ENCODE assay signal across 9 cellular contexts in genomic region chr4:186104895-186105720, GRCh38. TPM values are rescaled to one million over a fixed set of nuclear protein-coding genes. Genes with fewer than 3 reads are reported as not detected.
DNase-seq lines count a peak whose midpoint lies in the region; ATAC-seq, FAIRE-seq and TF ChIP-seq lines count a peak whose summit lies in the region.
"Had no signal": no experiment of that assay in that cellular context is flagged by ENCODE, and none has a peak within 500 bp of the region (broad histone marks: within the 10 kb centered on the region; RNA-seq: fewer than 3 reads in every experiment).

No MANE protein-coding gene starts in this region.

- TF ChIP-seq POLR2A in K562 (conservative IDR thresholded peaks at IDR 0.05): no peak
- no peak for TF ChIP-seq POLR2A in stomach (IDR thresholded peaks at IDR 0.05)

- in situ Hi-C loops in K562 (cut with MboI): no loop called here

- H3K4me3 Mint-ChIP-seq in CD8-positive, alpha-beta T cell: peak overlapping the region; percentile 87

- no peaks in the 10 kb centered on the region for H3K27me3 ChIP-seq in CD8-positive, alpha-beta T cell (ENCODE audit: insufficient read depth, low read length)
- H3K27me3 ChIP-seq in K562 (ENCODE audit: control insufficient read depth in 2 of 2, insufficient read depth in 2 of 2, low read length in 2 of 2) (peaks cover 28 to 53% of the 10 kb centered on the region in 2 experiments), layer of hippocampus (ENCODE audit: control insufficient read depth, insufficient read depth, low read length) (peaks cover 4% of the 10 kb centered on the region), stomach (peaks cover 0 to 17% (median 9%) of the 10 kb centered on the region in 3 donors)

- no peaks in the 10 kb centered on the region for H3K9me3 ChIP-seq in CD8-positive, alpha-beta T cell (ENCODE audit: low read length)
- no peaks in the 10 kb centered on the region for H3K9me3 ChIP-seq in K562 (replicated peaks; ENCODE audit: control insufficient read depth, insufficient read depth, low read depth, low read length)
- no peaks in the 10 kb centered on the region for H3K9me3 ChIP-seq in stomach

- ATAC-seq in CD8-positive, alpha-beta T cell: peak; percentile 27
- ATAC-seq in GM19452 (IDR thresholded peaks at IDR 0.05; ENCODE audit: unreplicated experiment) (peak; percentile 40), HG03520 (IDR thresholded peaks at IDR 0.05; ENCODE audit: unreplicated experiment) (peak; percentile 18), K562 (no peak)

- H3K9me3 Mint-ChIP-seq in CD8-positive, alpha-beta T cell: no peaks in the 10 kb centered on the region

- H3K27ac ChIP-seq in CD8-positive, alpha-beta T cell (ENCODE audit: low read depth, low read length): no peak overlapping the region
- H3K27ac ChIP-seq in K562 (ENCODE audit: extremely low read depth, low read depth, low read length): no peak overlapping the region
- peak overlapping the region; percentile 44 for H3K27ac ChIP-seq in layer of hippocampus (ENCODE audit: low read depth, low read length)
- H3K27ac ChIP-seq in stomach: peak overlapping the region; percentile 87 to 93 (median 92)

- no peak overlapping the region for H3K9ac ChIP-seq in K562 (ENCODE audit: insufficient read depth in 1 of 2, low read depth in 2 of 2, low read length in 2 of 2)

- peaks cover 48% of the 10 kb centered on the region for H3K27me3 Mint-ChIP-seq in CD8-positive, alpha-beta T cell (ENCODE audit: low read depth)

- peaks cover 3% of the 10 kb centered on the region for H3K36me3 Mint-ChIP-seq in CD8-positive, alpha-beta T cell

- H4K20me1 ChIP-seq in K562 (replicated peaks; ENCODE audit: control insufficient read depth, insufficient read depth, low read length): no peaks in the 10 kb centered on the region

- H3K4me1 Mint-ChIP-seq in CD8-positive, alpha-beta T cell (ENCODE audit: low read depth): peaks cover 12% of the 10 kb centered on the region

- intact Hi-C loops in CD8-positive, alpha-beta T cell (cut with DNase I, micrococcal nuclease): no loop called here
- intact Hi-C loops in K562 (cut with micrococcal nuclease): no loop called here
- intact Hi-C loops in stomach (cut with DNase I; ENCODE audit: low total_unique reads): no loop called here

- BruUV-seq in K562 (replicated peaks; lab: Mats Ljungman, UMichigan): no TSS peak

- peaks cover 10% of the 10 kb centered on the region for H3K4me1 ChIP-seq in CD8-positive, alpha-beta T cell (ENCODE audit: insufficient read depth, low read length)
- H3K4me1 ChIP-seq in K562 (replicated peaks in 1 of 2; ENCODE audit: control insufficient read depth in 2 of 2, insufficient read depth in 2 of 2, low read length in 2 of 2): peaks cover 0 to 10% of the 10 kb centered on the region in 2 experiments; a peak in 2 of 5 replicates
- peaks cover 5 to 45% (median 34%) of the 10 kb centered on the region in 4 donors for H3K4me1 ChIP-seq in stomach

- no peaks in the 10 kb centered on the region for H3K79me2 ChIP-seq in K562 (ENCODE audit: control insufficient read depth, insufficient read depth, low read length)

- H3K4me2 ChIP-seq in K562 (ENCODE audit: insufficient read depth, low read length): no peak overlapping the region

- DNase-seq in CD8-positive, alpha-beta T cell: no peak
- DNase-seq in K562 (ENCODE audit: extremely low read depth in 1 of 4, low spot score in 3 of 4): no peak
- DNase-seq in stomach: peak; percentile 32
- no peak for DNase-seq in OCI-M1 (lab: John Stamatoyannopoulos, UW)
- no peak for DNase-seq in NCI-H82 (lab: John Stamatoyannopoulos, UW)

- no peak overlapping the region for H2AFZ ChIP-seq in K562 (ENCODE audit: low read depth, low read length)

- WGBS in K562 (ENCODE audit: insufficient coverage, low coverage, missing lambda C conversion rate): 25% methylated on average over 34 of the region's 91 CpGs
- 1 to 3% (median 1%) methylated on average over 32 to 91 of the region's 91 CpGs for WGBS in stomach, 5 donors

- H3K4me3 ChIP-seq in CD8-positive, alpha-beta T cell (ENCODE audit: low read depth, low read length): peak overlapping the region; percentile 22
- H3K4me3 ChIP-seq in K562 (no peak overlapping the region), stomach (peak overlapping the region; percentile 72 to 88 (median 75))

- no peak for TF ChIP-seq CTCF in CD8-positive, alpha-beta T cell (IDR thresholded peaks at IDR 0.05)
- TF ChIP-seq CTCF in K562 (IDR thresholded peaks at IDR 0.05 in 2 of 3, conservative IDR thresholded peaks at IDR 0.05 in 1 of 3; ENCODE audit: insufficient read depth in 2 of 3, low read depth in 1 of 3, low read length in 3 of 3): no peak
- TF ChIP-seq CTCF in stomach (IDR thresholded peaks at IDR 0.05): no peak

- CTCF ChIA-PET in CD8-positive, alpha-beta T cell (lab: Charles Lee): interaction anchor here (0.6 to 1.2 kb wide), 3 partner anchors 12 to 33 kb away, joined by 3 to 4 read pairs (median 3); no protein-coding TSS in a partner anchor
- CTCF ChIA-PET in K562 (lab: Yijun Ruan, JAX; ENCODE audit: low intra/inter-chr PET ratio): no interaction called here

- no peak for FAIRE-seq in K562 (lab: Jason Lieb, UNC)
- FAIRE-seq: frontal cortex had no signal

- no peak for TF ChIP-seq RAD21 in K562 (CRISPR knock-in tag; conservative IDR thresholded peaks at IDR 0.05 in 1 of 2, IDR thresholded peaks at IDR 0.05 in 1 of 2)

- TF ChIP-seq EP300 in K562 (IDR thresholded peaks at IDR 0.05; ENCODE audit: low read length) (no peak), stomach (IDR thresholded peaks at IDR 0.05) (no peak)

- no peaks in the 10 kb centered on the region for H3K9me1 ChIP-seq in K562 (ENCODE audit: control insufficient read depth, insufficient read depth, low read length)

- H3K36me3 ChIP-seq in CD8-positive, alpha-beta T cell (ENCODE audit: insufficient read depth, low read length): no peaks in the 10 kb centered on the region
- H3K36me3 ChIP-seq in K562 (ENCODE audit: control insufficient read depth, insufficient read depth, low read length): no peaks in the 10 kb centered on the region
- H3K36me3 ChIP-seq in stomach: no peaks in the 10 kb centered on the region

- POLR2A ChIA-PET in CD8-positive, alpha-beta T cell (lab: Charles Lee): interaction anchor here (1.3 kb wide), 1 partner anchor 87 kb away, joined by 4 read pairs; the partner anchor contains the start of gene CYP4V2
- POLR2A ChIA-PET in K562 (lab: Yijun Ruan, JAX): no interaction called here

- H3K27ac Mint-ChIP-seq in CD8-positive, alpha-beta T cell: peak overlapping the region; percentile 70

TF ChIP-seq in K562, 482 proteins besides CTCF, POLR2A, EP300 and RAD21:
- TF ChIP-seq TAF7 (tag; IDR thresholded peaks at IDR 0.05): no peak
- TF ChIP-seq ESRRA (IDR thresholded peaks at IDR 0.05; ENCODE audit: borderline replicate concordance, low read depth): no peak
- TF ChIP-seq PCBP1 (IDR thresholded peaks at IDR 0.05; ENCODE audit: low read depth, low read length, poor library complexity, severe bottlenecking): peak; percentile 23

RNA-seq across cellular contexts. Expression of gene FAM149A, which starts 0.6 kb away (rescaled TPM):
- 1 to 10 TPM in 1 of 2 experiments, under 1 TPM in 1; 0.79 to 1.4 TPM for total RNA-seq in CD8-positive, alpha-beta T cell
- total RNA-seq in K562 (2011; cell fraction: chromatin; rRNA removed; ENCODE audit: low replicate concordance): not detected in 2 replicates
- total RNA-seq in K562 (2011; cell fraction: nucleolus; rRNA removed): not detected in 2 replicates
- total RNA-seq in K562 (2011; cell fraction: nucleoplasm; rRNA removed): not detected in 2 replicates
- total RNA-seq in K562 (2014; rRNA removed) (not detected in 2 replicates), K562 (2014; rRNA removed; fragmentation: Illumina TruSeq; extraction: Trizol) (not detected in 2 replicates), K562 (2015; rRNA removed; fragmentation: Illumina TruSeq; extraction: Trizol) (not detected in 2 replicates), K562 (2021) (not detected in 2 replicates), stomach (100 to 1,000 TPM in 1 of 5 donors, 10 to 100 TPM in 3, 1 to 10 TPM in 1; 7.0 to 101 (median 35.9) TPM)
- polyA plus RNA-seq in K562 (2011; rRNA removed) (not detected in 2 replicates), K562 (2014; fragmentation: Illumina TruSeq; extraction: Trizol) (not detected in 2 replicates), K562 (2014; fragmentation: Nextera tagmentation; extraction: Ambion mirVana) (not detected), K562 (2014; rRNA removed) (not detected in 2 replicates), stomach (10 to 100 TPM in 2 of 3 donors, 1 to 10 TPM in 1; 5.6 to 24.7 (median 16.1) TPM)
- not detected in 2 replicates for polyA plus RNA-seq in K562 (2011; cell fraction: cytosol; rRNA removed)
- polyA plus RNA-seq in K562 (2011; cell fraction: nucleus; rRNA removed): not detected in 2 replicates
- polyA plus RNA-seq in K562 (2012): not detected in 2 replicates
- polyA minus RNA-seq in K562 (2011; rRNA and poly(A)+ RNA removed): not detected in 2 replicates
- polyA minus RNA-seq in K562 (2011; cell fraction: cytosol; rRNA and poly(A)+ RNA removed): not detected in 2 replicates
- not detected in 2 replicates for polyA minus RNA-seq in K562 (2011; cell fraction: nucleus; rRNA and poly(A)+ RNA removed)

RNA-seq across cellular contexts. Expression of gene TLR3, which starts 36.2 kb away (rescaled TPM):
- 1 to 10 TPM in 1 of 2 experiments, under 1 TPM in 1; 0.44 to 1.2 TPM for total RNA-seq in CD8-positive, alpha-beta T cell
- not detected in 2 replicates for total RNA-seq in K562 (2011; cell fraction: chromatin; rRNA removed; ENCODE audit: low replicate concordance)
- total RNA-seq in K562 (2011; cell fraction: nucleolus; rRNA removed): not detected in 2 replicates
- not detected in 2 replicates for total RNA-seq in K562 (2011; cell fraction: nucleoplasm; rRNA removed)
- total RNA-seq in K562 (2014; rRNA removed): not detected in 2 replicates
- total RNA-seq in K562 (2014; rRNA removed; fragmentation: Illumina TruSeq; extraction: Trizol): 0.13 TPM in 1 of 2 replicates, not detected in the other
- not detected in 2 replicates for total RNA-seq in K562 (2015; rRNA removed; fragmentation: Illumina TruSeq; extraction: Trizol)
- total RNA-seq in K562 (2021): not detected in 2 replicates
- not detected in 2 replicates for polyA plus RNA-seq in K562 (2011; rRNA removed)
- not detected in 2 replicates for polyA plus RNA-seq in K562 (2011; cell fraction: cytosol; rRNA removed)
- polyA plus RNA-seq in K562 (2011; cell fraction: nucleus; rRNA removed): 0.07 TPM in 1 of 2 replicates, not detected in the other
- 0.07 TPM in 1 of 2 replicates, not detected in the other for polyA plus RNA-seq in K562 (2012)
- not detected in 2 replicates for polyA plus RNA-seq in K562 (2014; fragmentation: Illumina TruSeq; extraction: Trizol)
- polyA plus RNA-seq in K562 (2014; fragmentation: Nextera tagmentation; extraction: Ambion mirVana): under 1 TPM in 1 of 2 experiments, not detected in 1; 0.01 TPM
- 0.05 TPM in 1 of 2 replicates, not detected in the other for polyA plus RNA-seq in K562 (2014; rRNA removed)
- not detected in 2 replicates for polyA minus RNA-seq in K562 (2011; rRNA and poly(A)+ RNA removed)
- not detected in 2 replicates for polyA minus RNA-seq in K562 (2011; cell fraction: cytosol; rRNA and poly(A)+ RNA removed)
- not detected in 2 replicates for polyA minus RNA-seq in K562 (2011; cell fraction: nucleus; rRNA and poly(A)+ RNA removed)
- 10 to 100 TPM in 1 of 5 donors, 1 to 10 TPM in 3, under 1 TPM in 1; 0.29 to 12.3 (median 2.6) TPM for total RNA-seq in stomach
- 1 to 10 TPM in 2 of 3 donors, under 1 TPM in 1; 0.92 to 2.6 (median 1.7) TPM for polyA plus RNA-seq in stomach

Comparison
In these comparisons a context has a peak if more than half of its experiments do, and no peak if none do; other contexts are left out.
1. H3K27ac ChIP-seq: peak in layer of hippocampus (single experiment) and stomach (5 of 5); none in CD8-positive, alpha-beta T cell (single experiment) and K562 (single experiment).